In genomic region chr22:28898233-28898629, GRCh38 we compare ENCODE assay signal across 18 cellular contexts.
"Had no signal": no experiment of that assay in that cellular context is flagged by ENCODE, and none has a peak within 500 bp of the region (broad histone marks: within the 10 kb centered on the region; RNA-seq: fewer than 3 reads in every experiment).

No MANE protein-coding gene starts in this region.

- H3K4me2 ChIP-seq: smooth muscle cell had no signal

- DNase-seq: activated CD4-positive, alpha-beta memory T cell treated with anti-CD3 and anti-CD28 coated beads for 36 hours; activated CD4-positive, alpha-beta T cell treated with anti-CD3 and anti-CD28 coated beads for 1 hour; activated effector memory CD4-positive, alpha-beta T cell treated with anti-CD3 and anti-CD28 coated beads, Interleukin-2, amount 50 U/mL, for 16 hours; activated T-cell treated with anti-CD3 and anti-CD28 coated beads, Interleukin-2, amount 50 U/mL, for 4 hours; heart right ventricle; midbrain; retina; SW 1271 had no signal

- H3K36me3 ChIP-seq: breast epithelium, heart right ventricle, neutrophil had no signal

- H3K27me3 ChIP-seq: breast epithelium, heart right ventricle had no signal

- ATAC-seq: activated naive CD4-positive, alpha-beta T cell treated with anti-CD3 and anti-CD28 coated beads, Interleukin-2, amount 50 U/mL, for 72 hours; activated T-cell treated with anti-CD3 and anti-CD28 coated beads, Interleukin-2, amount 50 U/mL, for 4 hours; heart right ventricle; left lobe of liver; stimulated activated memory B cell treated with anti-CD40 and anti-IgM and Interleukin-4, amounts not matched to agents 10 μg/mL and 1 μg/mL and 100 μg/mL, for 72 hours had no signal

- H3K27me3 Mint-ChIP-seq: stimulated activated memory B cell treated with anti-CD40 and anti-IgM and Interleukin-4, amounts not matched to agents 10 μg/mL and 1 μg/mL and 100 μg/mL, for 72 hours; type B pancreatic cell had no signal

- H3K4me3 ChIP-seq: breast epithelium, heart right ventricle, smooth muscle cell had no signal

- H3K9me3 Mint-ChIP-seq: activated CD4-positive, alpha-beta memory T cell treated with anti-CD3 and anti-CD28 coated beads for 36 hours; activated naive CD4-positive, alpha-beta T cell treated with anti-CD3 and anti-CD28 coated beads, Interleukin-2, amount 50 U/mL, for 72 hours; activated T-cell treated with anti-CD3 and anti-CD28 coated beads, Interleukin-2, amount 50 U/mL, for 4 hours; stimulated activated memory B cell treated with anti-CD40 and anti-IgM and Interleukin-4, amounts not matched to agents 10 μg/mL and 1 μg/mL and 100 μg/mL, for 72 hours; type B pancreatic cell had no signal

- H3K4me3 Mint-ChIP-seq: activated CD4-positive, alpha-beta memory T cell treated with anti-CD3 and anti-CD28 coated beads for 36 hours; activated T-cell treated with anti-CD3 and anti-CD28 coated beads, Interleukin-2, amount 50 U/mL, for 4 hours; stimulated activated memory B cell treated with anti-CD40 and anti-IgM and Interleukin-4, amounts not matched to agents 10 μg/mL and 1 μg/mL and 100 μg/mL, for 72 hours; type B pancreatic cell had no signal

- FAIRE-seq: endothelial cell of umbilical vein, frontal cortex, islet of Langerhans had no signal

- H3K27ac ChIP-seq: heart right ventricle, neutrophil had no signal

- H3K27ac Mint-ChIP-seq: activated CD4-positive, alpha-beta memory T cell treated with anti-CD3 and anti-CD28 coated beads for 36 hours; activated naive CD4-positive, alpha-beta T cell treated with anti-CD3 and anti-CD28 coated beads, Interleukin-2, amount 50 U/mL, for 72 hours; stimulated activated memory B cell treated with anti-CD40 and anti-IgM and Interleukin-4, amounts not matched to agents 10 μg/mL and 1 μg/mL and 100 μg/mL, for 72 hours; type B pancreatic cell had no signal

- H3K36me3 Mint-ChIP-seq: activated CD4-positive, alpha-beta memory T cell treated with anti-CD3 and anti-CD28 coated beads for 36 hours; activated naive CD4-positive, alpha-beta T cell treated with anti-CD3 and anti-CD28 coated beads, Interleukin-2, amount 50 U/mL, for 72 hours; stimulated activated memory B cell treated with anti-CD40 and anti-IgM and Interleukin-4, amounts not matched to agents 10 μg/mL and 1 μg/mL and 100 μg/mL, for 72 hours had no signal

- H3K9me3 ChIP-seq: breast epithelium, heart right ventricle, neutrophil had no signal
